ENCODE assay signal across 11 cellular contexts in the genomic region with DNA sequence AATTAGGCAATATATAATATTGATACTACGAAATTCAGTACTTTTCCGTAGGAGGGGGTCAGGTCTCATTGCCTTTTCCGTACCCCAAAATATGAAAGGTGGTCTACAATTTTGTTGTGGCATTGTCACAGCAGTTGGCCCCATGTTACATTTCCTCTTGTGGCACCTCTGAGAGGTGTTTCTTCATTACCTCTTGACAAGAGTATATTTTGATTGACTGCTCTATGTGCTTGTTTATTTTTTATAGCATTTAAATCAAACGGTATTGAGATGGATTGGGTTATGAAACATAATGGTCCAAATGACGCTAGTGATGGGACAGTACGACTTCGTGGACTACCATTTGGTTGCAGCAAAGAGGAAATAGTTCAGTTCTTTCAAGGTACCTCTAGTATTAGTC. TPM values are rescaled to one million over a fixed set of nuclear protein-coding genes. Genes with fewer than 3 reads are reported as not detected.
DNase-seq lines count a peak whose midpoint lies in the region; ATAC-seq, FAIRE-seq and TF ChIP-seq lines count a peak whose summit lies in the region.
"Had no signal": no experiment of that assay in that cellular context is flagged by ENCODE, and none has a peak within 500 bp of the region (broad histone marks: within the 10 kb centered on the region; RNA-seq: fewer than 3 reads in every experiment).

No MANE protein-coding gene starts in this region.

- POLR2A ChIA-PET in H1 (lab: Charles Lee; ENCODE audit: partially characterized antibody) = no interaction called here

- H3K36me3 Mint-ChIP-seq in osteocyte (ENCODE audit: unreplicated experiment) = peaks cover 49% of the 10 kb centered on the region

- H3K79me1 ChIP-seq in H1 (ENCODE audit: low read depth, low read length) = peaks cover 3% of the 10 kb centered on the region

- H3K79me2 ChIP-seq in GM23248 (ENCODE audit: insufficient read depth) = peaks cover 100% of the 10 kb centered on the region
- peaks cover 99% of the 10 kb centered on the region for H3K79me2 ChIP-seq in OCI-LY3 (ENCODE audit: low read length)
- peaks cover 43 to 91% of the 10 kb centered on the region in 2 experiments for H3K79me2 ChIP-seq in H1 (ENCODE audit: control insufficient read depth in 1 of 2, insufficient read depth in 2 of 2, low read length in 2 of 2)

- no peak overlapping the region for H3K14ac ChIP-seq in H1 (ENCODE audit: insufficient read length)

- no peaks in the 10 kb centered on the region for H3K9me3 Mint-ChIP-seq in osteocyte (ENCODE audit: unreplicated experiment)

- no peak overlapping the region for H3K18ac ChIP-seq in H1 (ENCODE audit: extremely low read depth, low read length)

- peak overlapping the region; percentile 16 for H3K27ac Mint-ChIP-seq in osteocyte (ENCODE audit: unreplicated experiment)

- H3K4me1 ChIP-seq in GM23248 (ENCODE audit: insufficient read depth) (peaks cover 29% of the 10 kb centered on the region), OCI-LY3 (ENCODE audit: low read length) (peaks cover 29% of the 10 kb centered on the region), H1 (replicated peaks in 1 of 4; ENCODE audit: control insufficient read depth in 3 of 4, insufficient read depth in 4 of 4, low read length in 3 of 4) (peaks cover 0 to 2% (median under 1%) of the 10 kb centered on the region in 4 experiments; a peak in 2 of 7 replicates), transverse colon (peaks cover 8 to 55% (median 31%) of the 10 kb centered on the region in 4 donors)

- H3K27ac ChIP-seq in GM23248 (no peak overlapping the region), OCI-LY3 (ENCODE audit: low read length) (no peak overlapping the region), H1 (ENCODE audit: low read depth, low read length) (no peak overlapping the region), transverse colon (no peak overlapping the region)

- peaks cover 46% of the 10 kb centered on the region for H3K4me1 Mint-ChIP-seq in osteocyte (ENCODE audit: unreplicated experiment)

- TF ChIP-seq EP300 in H1 (IDR thresholded peaks at IDR 0.05; ENCODE audit: borderline replicate concordance in 1 of 2, low read depth in 2 of 2, low read length in 2 of 2) (no peak), transverse colon (IDR thresholded peaks at IDR 0.05; ENCODE audit: low read depth) (no peak)

- H2AFZ ChIP-seq in GM23248 = no peak overlapping the region
- H2AFZ ChIP-seq in OCI-LY3 (ENCODE audit: low read depth, low read length) = no peak overlapping the region
- no peak overlapping the region for H2AFZ ChIP-seq in H1 (ENCODE audit: low read length)

- H3K56ac ChIP-seq in H1 (replicated peaks; ENCODE audit: insufficient read length, low read depth, low read length) = no peak overlapping the region

- no peak overlapping the region for H2BK120ac ChIP-seq in H1 (replicated peaks; ENCODE audit: low read depth, low read length)

- DNase-seq in GM23248 (no peak), H1 (ENCODE audit: low read depth in 1 of 2, low spot score in 2 of 2) (no peak), osteocyte (ENCODE audit: extremely low spot score, unreplicated experiment) (no peak), NCI-H524 treated with DMSO at 0.1 percent for 48 hours (lab: John Stamatoyannopoulos, UW) (no peak), D721Med (ENCODE audit: insufficient read length, low spot score) (no peak), transverse colon (no peak)
- DNase-seq: activated gamma-delta T cell treated with Interleukin-2 at 50 U/mL for 16 hours, retina had no signal

- no peak for TF ChIP-seq CTCF in OCI-LY3 (IDR thresholded peaks at IDR 0.05; ENCODE audit: low read depth, low read length)
- no peak for TF ChIP-seq CTCF in H1 (IDR thresholded peaks at IDR 0.05; ENCODE audit: control extremely low read depth in 1 of 3, insufficient read depth in 1 of 3, low read depth in 1 of 3, low read length in 3 of 3)
- TF ChIP-seq CTCF in osteocyte (IDR thresholded peaks at IDR 0.05) = no peak
- no peak for TF ChIP-seq CTCF in D721Med (IDR thresholded peaks at IDR 0.05; ENCODE audit: insufficient read depth, missing control alignments)
- TF ChIP-seq CTCF in transverse colon (IDR thresholded peaks at IDR 0.05) = no peak

- H2AK5ac ChIP-seq in H1 (ENCODE audit: low read depth, low read length) = no peak overlapping the region

- H4K8ac ChIP-seq in H1 (ENCODE audit: extremely low read depth, insufficient read depth, low read length) = no peak overlapping the region

- intact Hi-C loops in transverse colon (cut with DNase I; ENCODE audit: low total_unique reads) = no loop called here

- peaks cover 50% of the 10 kb centered on the region for H4K20me1 ChIP-seq in GM23248 (ENCODE audit: insufficient read depth)
- H4K20me1 ChIP-seq in OCI-LY3 (ENCODE audit: insufficient read depth, low read length) = peaks cover 64% of the 10 kb centered on the region
- H4K20me1 ChIP-seq in H1 (replicated peaks in 1 of 2; ENCODE audit: control insufficient read depth in 1 of 2, insufficient read depth in 2 of 2, low read length in 2 of 2) = peaks cover 30 to 41% of the 10 kb centered on the region in 2 experiments

- H2BK5ac ChIP-seq in H1 (ENCODE audit: low read depth, low read length) = no peak overlapping the region

- H3K23me2 ChIP-seq in H1 (ENCODE audit: low read depth, low read length) = peaks cover 2% of the 10 kb centered on the region; the same call in 1 of the 2 replicates

- H2BK20ac ChIP-seq in H1 (ENCODE audit: low read length) = no peak overlapping the region

- H3K36me3 ChIP-seq in GM23248 (ENCODE audit: low read depth) = peaks cover 49% of the 10 kb centered on the region
- H3K36me3 ChIP-seq in OCI-LY3 (replicated peaks; ENCODE audit: low read depth, low read length) = peaks cover 44% of the 10 kb centered on the region
- H3K36me3 ChIP-seq in H1 (ENCODE audit: control insufficient read depth in 2 of 4, insufficient read depth in 4 of 4, low read length in 3 of 4) = peaks cover 28 to 65% (median 37%) of the 10 kb centered on the region in 4 experiments
- peaks cover 0 to 37% (median 20%) of the 10 kb centered on the region in 4 donors for H3K36me3 ChIP-seq in transverse colon

- H3K27me3 ChIP-seq in GM23248 (replicated peaks; ENCODE audit: insufficient read depth) (no peaks in the 10 kb centered on the region), OCI-LY3 (ENCODE audit: low read depth, low read length) (no peaks in the 10 kb centered on the region), H1 (replicated peaks in 1 of 4; ENCODE audit: control insufficient read depth in 3 of 4, extremely low read depth in 1 of 4, insufficient read depth in 3 of 4, low read length in 3 of 4) (no peaks in the 10 kb centered on the region), transverse colon (no peaks in the 10 kb centered on the region)

- H2BK15ac ChIP-seq in H1 (ENCODE audit: low read length) = no peak overlapping the region

- peak overlapping the region; percentile 97 for H3K4me2 ChIP-seq in GM23248 (ENCODE audit: unreplicated experiment)
- H3K4me2 ChIP-seq in OCI-LY3 (ENCODE audit: low read length) = peak overlapping the region; percentile 85
- peak overlapping the region; percentile 33 to 83; a peak in 3 of 4 replicates for H3K4me2 ChIP-seq in H1 (ENCODE audit: insufficient read depth in 1 of 2, low read depth in 2 of 2, low read length in 2 of 2)

- CTCF ChIA-PET in H1 (lab: Charles Lee; ENCODE audit: partially characterized antibody) = no interaction called here

- no peaks in the 10 kb centered on the region for H3K27me3 Mint-ChIP-seq in osteocyte (ENCODE audit: unreplicated experiment)

- H3K23ac ChIP-seq in H1 (ENCODE audit: insufficient read length) = no peak overlapping the region

- TF ChIP-seq POLR2A in H1 (IDR thresholded peaks at IDR 0.05; ENCODE audit: control extremely low read depth in 1 of 2, low read depth in 2 of 2, low read length in 2 of 2) (peak in 1 of 2 experiments; percentile 55; a peak in 2 of 3 replicates), transverse colon (IDR thresholded peaks at IDR 0.05) (no peak)

- H3K9ac ChIP-seq in GM23248 = peak overlapping the region; percentile 99; the same call in 1 of the 2 replicates
- H3K9ac ChIP-seq in OCI-LY3 (ENCODE audit: low read length) = no peak overlapping the region
- no peak overlapping the region for H3K9ac ChIP-seq in H1 (replicated peaks in 1 of 4; ENCODE audit: extremely low read depth in 1 of 4, low read depth in 3 of 4, low read length in 3 of 4)

- H4K91ac ChIP-seq in H1 (replicated peaks; ENCODE audit: insufficient read length, low read length) = no peak overlapping the region

- H2BK12ac ChIP-seq in H1 (ENCODE audit: low read depth, low read length) = no peak overlapping the region

- H3K4me3 Mint-ChIP-seq in osteocyte (ENCODE audit: unreplicated experiment) = peak overlapping the region; percentile 55

- H4K5ac ChIP-seq in H1 (ENCODE audit: insufficient read length, low read depth, low read length) = no peak overlapping the region

- FAIRE-seq in H1 (lab: Jason Lieb, UNC) (no peak), D721Med (lab: Jason Lieb, UNC) (no peak)

- H3F3A ChIP-seq in GM23248 (ENCODE audit: insufficient read depth) = peaks cover 58% of the 10 kb centered on the region

- 75 to 83% methylated on average over 7 of the region's 7 CpGs for WGBS in GM23248 (ENCODE audit: low coverage in 1 of 2, low lambda C conversion rate in 2 of 2, missing lambda C conversion rate in 2 of 2), 2 experiments
- WGBS in H1 (ENCODE audit: extremely low coverage in 1 of 2, insufficient coverage in 1 of 2, insufficient read length in 1 of 2, insufficient replicate concordance in 2 of 2, low coverage in 1 of 2, low lambda C conversion rate in 2 of 2, missing lambda C conversion rate in 1 of 2), 2 experiments = 89% methylated on average over 7 of the region's 7 CpGs; no CpG with 5 or more reads in 1 of the 2 experiments
- 53 to 64% methylated on average over 7 of the region's 7 CpGs for WGBS in transverse colon (ENCODE audit: low coverage in 1 of 2), 2 donors

- ATAC-seq in HG02798 (IDR thresholded peaks at IDR 0.05; ENCODE audit: poor library complexity, unreplicated experiment) = no peak
- ATAC-seq: HCT116 had no signal

- no peak for TF ChIP-seq RAD21 in H1 (IDR thresholded peaks at IDR 0.05 in 1 of 2, conservative IDR thresholded peaks at IDR 0.05 in 1 of 2; ENCODE audit: low read depth in 2 of 2, low read length in 2 of 2)

- no peaks in the 10 kb centered on the region for H3K9me2 ChIP-seq in GM23248 (ENCODE audit: insufficient read depth)

- no peak overlapping the region for H3K4ac ChIP-seq in H1 (replicated peaks; ENCODE audit: insufficient read length, low read depth, low read length)

- H3K9me3 ChIP-seq in GM23248 (ENCODE audit: low read depth) = no peaks in the 10 kb centered on the region
- no peaks in the 10 kb centered on the region for H3K9me3 ChIP-seq in OCI-LY3 (ENCODE audit: insufficient read depth, low read length)
- no peaks in the 10 kb centered on the region for H3K9me3 ChIP-seq in H1 (ENCODE audit: insufficient read depth in 2 of 2, low read depth in 1 of 2, low read length in 1 of 2)
- no peaks in the 10 kb centered on the region for H3K9me3 ChIP-seq in transverse colon

- peak overlapping the region; percentile 99 for H3K4me3 ChIP-seq in GM23248
- peak overlapping the region; percentile 37; the same call in 1 of the 2 replicates for H3K4me3 ChIP-seq in OCI-LY3 (ENCODE audit: low read length)
- H3K4me3 ChIP-seq in H1 (ENCODE audit: extremely low read depth in 1 of 4, insufficient read depth in 2 of 4, low read depth in 3 of 4, low read length in 4 of 4) = peak overlapping the region in 1 of 4 experiments; percentile 99; a peak in 2 of 8 replicates
- H3K4me3 ChIP-seq in transverse colon = peak overlapping the region in 1 of 4 donors; percentile 14

- in situ Hi-C loops in GM23248 (cut with MboI) (no loop called here), transverse colon (cut with MboI; ENCODE audit: low pct_ligation_motif_present in 1 of 4, low pct_unique_long_range_greater_than_20kb in 1 of 4, low sequenced_read_pairs in 3 of 4) (no loop called here)

RNA-seq across cellular contexts. Expression of a gene that starts 4.2 kb away (rescaled TPM):
- 10.3 and 11.8 TPM in 2 replicates for total RNA-seq in GM23248 (2014; rRNA removed; shearing (Covaris generic))
- polyA plus RNA-seq in GM23248 (2016; fragmentation: Nextera tagmentation; extraction: Ambion mirVana) (7.6 and 8.3 TPM in 2 replicates), H1 (2011; rRNA removed) (0.56 and 0.63 TPM in 2 replicates)
- total RNA-seq in H1 (2021; fragmentation: NEBNext Ultra II Directional; extraction: Animal tissue kit (Norgen Biotek cat#: 25700)) = 0.90 and 2.0 TPM in 2 replicates
- 0.70 TPM for polyA plus RNA-seq in H1 (2011; cell fraction: cytosol; rRNA removed)
- 1.2 TPM for polyA plus RNA-seq in H1 (2011; cell fraction: nucleus; rRNA removed)
- 2.5 to 4.0 TPM (median 3.0 TPM) in 4 replicates for polyA plus RNA-seq in H1 (2012, experiment 1 of 2)
- 0.18 TPM for polyA plus RNA-seq in H1 (2012, experiment 2 of 2)
- 2.3 TPM for polyA plus RNA-seq in H1 (2013, experiment 1 of 2)
- polyA plus RNA-seq in H1 (2013, experiment 2 of 2) = 2.1 TPM
- polyA minus RNA-seq in H1 (2011; rRNA and poly(A)+ RNA removed) = 0.38 and 1.00 TPM in 2 replicates
- polyA minus RNA-seq in H1 (2011; cell fraction: cytosol; rRNA and poly(A)+ RNA removed) = 0.81 TPM
- 2.2 TPM for polyA minus RNA-seq in H1 (2011; cell fraction: nucleus; rRNA and poly(A)+ RNA removed)
- total RNA-seq in osteocyte (8.6 and 10.1 TPM in 2 replicates), transverse colon (100 to 1,000 TPM in 1 of 4 donors, 10 to 100 TPM in 3; 63.9 to 130 (median 76.5) TPM)

RNA-seq across cellular contexts. Expression of a gene that starts 5.1 kb away (rescaled TPM):
- total RNA-seq in GM23248 (2014; rRNA removed; shearing (Covaris generic)) = 6.7 and 17.6 TPM in 2 replicates
- polyA plus RNA-seq in GM23248 (2016; fragmentation: Nextera tagmentation; extraction: Ambion mirVana) (122 and 124 TPM in 2 replicates), H1 (2011; rRNA removed) (48.1 and 63.2 TPM in 2 replicates)
- 229 and 230 TPM in 2 replicates for total RNA-seq in H1 (2021; fragmentation: NEBNext Ultra II Directional; extraction: Animal tissue kit (Norgen Biotek cat#: 25700))
- polyA plus RNA-seq in H1 (2011; cell fraction: cytosol; rRNA removed) = 189 TPM
- polyA plus RNA-seq in H1 (2011; cell fraction: nucleus; rRNA removed) = 35.6 TPM
- polyA plus RNA-seq in H1 (2012, experiment 1 of 2) = 441 to 538 TPM (median 453 TPM) in 4 replicates
- 55.9 TPM for polyA plus RNA-seq in H1 (2012, experiment 2 of 2)
- polyA plus RNA-seq in H1 (2013, experiment 1 of 2) = 153 TPM
- polyA plus RNA-seq in H1 (2013, experiment 2 of 2) = 161 TPM
- polyA minus RNA-seq in H1 (2011; rRNA and poly(A)+ RNA removed) = 86.6 and 98.8 TPM in 2 replicates
- 90.3 TPM for polyA minus RNA-seq in H1 (2011; cell fraction: cytosol; rRNA and poly(A)+ RNA removed)
- 41.6 TPM for polyA minus RNA-seq in H1 (2011; cell fraction: nucleus; rRNA and poly(A)+ RNA removed)
- total RNA-seq in osteocyte (84.7 and 97.2 TPM in 2 replicates), transverse colon (10 to 100 TPM in 3 of 4 donors, 1 to 10 TPM in 1; 8.2 to 89.4 (median 57.1) TPM)
